In the genomic region with DNA sequence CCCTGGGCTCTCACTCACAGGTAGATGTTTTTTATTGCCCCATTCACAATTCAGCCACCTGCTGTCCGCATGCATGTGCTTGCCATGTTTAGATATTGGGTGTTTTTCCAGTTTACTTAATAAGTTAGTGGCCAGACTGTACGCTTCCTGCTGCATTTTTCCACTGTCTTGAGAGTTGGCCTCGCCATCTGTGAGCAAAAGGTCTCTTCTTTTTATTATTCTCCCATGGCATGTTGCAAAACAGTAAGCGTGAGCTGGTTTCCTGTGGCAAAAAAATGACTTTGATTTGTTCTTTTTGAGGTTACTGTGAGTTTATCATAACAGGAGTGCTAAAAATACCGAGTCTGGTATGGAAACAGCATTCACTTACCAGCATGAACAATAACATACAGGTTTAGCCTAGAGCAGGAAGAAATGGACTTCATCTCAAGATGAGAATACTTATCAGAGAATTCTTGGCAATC, we compare ENCODE assay signal across 8 cellular contexts. TPM values are rescaled to one million over a fixed set of nuclear protein-coding genes. Genes with fewer than 3 reads are reported as not detected.
DNase-seq lines count a peak whose midpoint lies in the region; ATAC-seq and TF ChIP-seq lines count a peak whose summit lies in the region.

No MANE protein-coding gene starts in this region.

- H3K4me1 ChIP-seq in BLaER1 (peaks cover 39% of the 10 kb centered on the region), parathyroid adenoma (peaks cover 11% of the 10 kb centered on the region)

- H3K27ac Mint-ChIP-seq in T-helper 2 cell treated with Interferon-gamma antibody and Interleukin-4, amounts not matched to agents 5 μg/mL and 100 μg/mL, for 36 hours: peak overlapping the region; percentile 67

- H3K36me3 ChIP-seq in BLaER1: peaks cover 97% of the 10 kb centered on the region
- H3K36me3 ChIP-seq in parathyroid adenoma (ENCODE audit: control insufficient read depth, insufficient read depth, low read length): no peaks in the 10 kb centered on the region

- no peaks in the 10 kb centered on the region for H3K9me3 Mint-ChIP-seq in T-helper 2 cell treated with Interferon-gamma antibody and Interleukin-4, amounts not matched to agents 5 μg/mL and 100 μg/mL, for 36 hours

- DNase-seq in T-helper 2 cell treated with Interferon-gamma antibody and Interleukin-4, amounts not matched to agents 5 μg/mL and 100 μg/mL, for 36 hours (ENCODE audit: low spot score): peak; percentile 55
- DNase-seq in dermis blood vessel endothelial cell (peak; percentile 98), iPS-NIHi7 (ENCODE audit: extremely low spot score) (no peak)

- H3K27ac ChIP-seq in BLaER1 (peak overlapping the region; percentile 60), parathyroid adenoma (peak overlapping the region; percentile 57)

- H3K79me2 ChIP-seq in parathyroid adenoma: no peaks in the 10 kb centered on the region

- H3K9ac ChIP-seq in BLaER1 (peak overlapping the region; percentile 30; the same call in 1 of the 2 replicates), parathyroid adenoma (no peak overlapping the region)

- H2AFZ ChIP-seq in parathyroid adenoma: no peak overlapping the region

- ATAC-seq in GM21528 (IDR thresholded peaks at IDR 0.05; ENCODE audit: low FRiP score, unreplicated experiment) (no peak), HG03025 (IDR thresholded peaks at IDR 0.05; ENCODE audit: low FRiP score, unreplicated experiment) (no peak), GM19467 (IDR thresholded peaks at IDR 0.05; ENCODE audit: unreplicated experiment) (no peak)

- H3K4me1 Mint-ChIP-seq in T-helper 2 cell treated with Interferon-gamma antibody and Interleukin-4, amounts not matched to agents 5 μg/mL and 100 μg/mL, for 36 hours (ENCODE audit: low read depth): peaks cover 40% of the 10 kb centered on the region

- H3K9me3 ChIP-seq in BLaER1 (no peaks in the 10 kb centered on the region), parathyroid adenoma (ENCODE audit: control insufficient read depth, low read length) (no peaks in the 10 kb centered on the region)

- H3K27me3 ChIP-seq in BLaER1 (no peaks in the 10 kb centered on the region), parathyroid adenoma (ENCODE audit: control insufficient read depth, insufficient read depth, low read length) (no peaks in the 10 kb centered on the region)

- H3K4me2 ChIP-seq in BLaER1 (peak overlapping the region; percentile 83), parathyroid adenoma (ENCODE audit: low read length) (peak overlapping the region; percentile 40)

- no peaks in the 10 kb centered on the region for H3K27me3 Mint-ChIP-seq in T-helper 2 cell treated with Interferon-gamma antibody and Interleukin-4, amounts not matched to agents 5 μg/mL and 100 μg/mL, for 36 hours (ENCODE audit: low read depth)

- no peak overlapping the region for H3K4me3 ChIP-seq in BLaER1
- H3K4me3 ChIP-seq in parathyroid adenoma (ENCODE audit: low read depth, low read length): no peak overlapping the region

- no peak for TF ChIP-seq CTCF in parathyroid adenoma (IDR thresholded peaks at IDR 0.05)

- H3K36me3 Mint-ChIP-seq in T-helper 2 cell treated with Interferon-gamma antibody and Interleukin-4, amounts not matched to agents 5 μg/mL and 100 μg/mL, for 36 hours (ENCODE audit: low read depth): peaks cover 66% of the 10 kb centered on the region

- H4K20me1 ChIP-seq in BLaER1: peaks cover 56% of the 10 kb centered on the region

- peak overlapping the region; percentile 68 for H3K4me3 Mint-ChIP-seq in T-helper 2 cell treated with Interferon-gamma antibody and Interleukin-4, amounts not matched to agents 5 μg/mL and 100 μg/mL, for 36 hours

RNA-seq across cellular contexts. Expression of gene SAE1, which starts 46.0 kb away (rescaled TPM):
- total RNA-seq in dermis blood vessel endothelial cell: 168 and 236 TPM in 2 replicates

RNA-seq across cellular contexts. Expression of gene BBC3, which starts 54.3 kb away (rescaled TPM):
- total RNA-seq in dermis blood vessel endothelial cell: 24.5 and 26.9 TPM in 2 replicates
